Comparison of ENCODE assay signal across 8 cellular contexts in genomic region chr17:56977673-56978395, GRCh38. TPM values are rescaled to one million over a fixed set of nuclear protein-coding genes. Genes with fewer than 3 reads are reported as not detected.
DNase-seq lines count a peak whose midpoint lies in the region; ATAC-seq, FAIRE-seq and TF ChIP-seq lines count a peak whose summit lies in the region.

Gene SCPEP1 (plus strand): TSS chr17:56978131. CDS start chr17:56978160, 29 bp downstream.

- TF ChIP-seq CTCF in D721Med (IDR thresholded peaks at IDR 0.05; ENCODE audit: insufficient read depth, missing control alignments) (no peak), fibroblast of mammary gland (conservative IDR thresholded peaks at IDR 0.05; ENCODE audit: control insufficient read depth, insufficient read depth, low read depth, low read length) (no peak), natural killer cell (IDR thresholded peaks at IDR 0.05) (no peak)

- peaks cover 19% of the 10 kb centered on the region for H3K4me1 Mint-ChIP-seq in activated T-helper 1 cell treated with anti-CD3 and anti-CD28 coated beads, Interleukin-12 subunit alpha, Interleukin-12 subunit beta, Interleukin-2, Interleukin-4 antibody, amounts not matched to agents 30 ng/mL and 10 ng/mL and 1 ng/mL, durations not matched to agents 14 hours and 24 hours and 36 hours (ENCODE audit: low read depth)
- peaks cover 13 to 17% of the 10 kb centered on the region in 2 donors for H3K4me1 Mint-ChIP-seq in natural killer cell

- H3K27ac Mint-ChIP-seq in activated T-helper 1 cell treated with anti-CD3 and anti-CD28 coated beads, Interleukin-12 subunit alpha, Interleukin-12 subunit beta, Interleukin-2, Interleukin-4 antibody, amounts not matched to agents 30 ng/mL and 10 ng/mL and 1 ng/mL, durations not matched to agents 14 hours and 24 hours and 36 hours, result peak within 1 kb of the TSS; percentile 79
- peak within 1 kb of the TSS; percentile 53 to 88 for H3K27ac Mint-ChIP-seq in natural killer cell

- DNase-seq in D721Med (ENCODE audit: insufficient read length, low spot score), result peak; percentile 82
- DNase-seq in Jurkat, Clone E6-1 (ENCODE audit: low read depth, low spot score), result peak; percentile 59
- DNase-seq in RCC 7860 (ENCODE audit: low spot score), result peak; percentile 65
- DNase-seq in activated T-helper 1 cell treated with anti-CD3 and anti-CD28 coated beads, Interleukin-12 subunit alpha, Interleukin-12 subunit beta, Interleukin-2, Interleukin-4 antibody, amounts not matched to agents 30 ng/mL and 10 ng/mL and 1 ng/mL, durations not matched to agents 14 hours and 24 hours and 36 hours (ENCODE audit: low spot score), result peak; percentile 67
- DNase-seq in fibroblast of mammary gland (ENCODE audit: low read depth), result peak; percentile 68
- DNase-seq in natural killer cell, result peak; percentile 65
- peak; percentile 71 to 87 (median 82) for DNase-seq in stimulated activated naive CD4-positive, alpha-beta T cell (lab: John Stamatoyannopoulos, UW)

- H3K27me3 Mint-ChIP-seq in activated T-helper 1 cell treated with anti-CD3 and anti-CD28 coated beads, Interleukin-12 subunit alpha, Interleukin-12 subunit beta, Interleukin-2, Interleukin-4 antibody, amounts not matched to agents 30 ng/mL and 10 ng/mL and 1 ng/mL, durations not matched to agents 14 hours and 24 hours and 36 hours (ENCODE audit: insufficient read depth), result peaks cover 29% of the 10 kb centered on the region
- peaks cover 6 to 10% of the 10 kb centered on the region in 2 donors for H3K27me3 Mint-ChIP-seq in natural killer cell (ENCODE audit: low read depth in 2 of 2)

- H3K9me3 Mint-ChIP-seq in activated T-helper 1 cell treated with anti-CD3 and anti-CD28 coated beads, Interleukin-12 subunit alpha, Interleukin-12 subunit beta, Interleukin-2, Interleukin-4 antibody, amounts not matched to agents 30 ng/mL and 10 ng/mL and 1 ng/mL, durations not matched to agents 14 hours and 24 hours and 36 hours, result no peaks in the 10 kb centered on the region
- H3K9me3 Mint-ChIP-seq in natural killer cell, result no peaks in the 10 kb centered on the region

- H3K36me3 Mint-ChIP-seq in activated T-helper 1 cell treated with anti-CD3 and anti-CD28 coated beads, Interleukin-12 subunit alpha, Interleukin-12 subunit beta, Interleukin-2, Interleukin-4 antibody, amounts not matched to agents 30 ng/mL and 10 ng/mL and 1 ng/mL, durations not matched to agents 14 hours and 24 hours and 36 hours (ENCODE audit: low read depth), result peaks cover 2% of the 10 kb centered on the region
- no peaks in the 10 kb centered on the region for H3K36me3 Mint-ChIP-seq in natural killer cell

- ATAC-seq in GM21529 (IDR thresholded peaks at IDR 0.05; ENCODE audit: unreplicated experiment), result peak; percentile 76
- peak; percentile 98 to 99 (median 99) for ATAC-seq in natural killer cell

- peak within 1 kb of the TSS; percentile 89 for H3K4me3 Mint-ChIP-seq in activated T-helper 1 cell treated with anti-CD3 and anti-CD28 coated beads, Interleukin-12 subunit alpha, Interleukin-12 subunit beta, Interleukin-2, Interleukin-4 antibody, amounts not matched to agents 30 ng/mL and 10 ng/mL and 1 ng/mL, durations not matched to agents 14 hours and 24 hours and 36 hours
- H3K4me3 Mint-ChIP-seq in natural killer cell, result peak within 1 kb of the TSS; percentile 92

- intact Hi-C loops in activated T-helper 1 cell treated with anti-CD3 and anti-CD28 coated beads, Interleukin-12 subunit alpha, Interleukin-12 subunit beta, Interleukin-2, Interleukin-4 antibody, amounts not matched to agents 30 ng/mL and 10 ng/mL and 1 ng/mL, durations not matched to agents 14 hours and 24 hours and 36 hours (cut with micrococcal nuclease), result loop anchor here (1.0 kb wide), 3 partner anchors 17 to 145 kb away; partner anchors contain the start of genes AKAP1, C17orf67 and COIL
- intact Hi-C loops in natural killer cell (cut with micrococcal nuclease), result loop anchor here (2.0 kb wide), 1 partner anchor 17 kb away; the partner anchor contains the start of gene COIL

- FAIRE-seq in D721Med (lab: Jason Lieb, UNC), result no peak
- FAIRE-seq in RCC 7860 (lab: Jason Lieb, UNC), result no peak

- peak within 1 kb of the TSS; percentile 76 for H3K4me3 ChIP-seq in Jurkat, Clone E6-1 (ENCODE audit: low read length)
- peak within 1 kb of the TSS; percentile 84 for H3K4me3 ChIP-seq in fibroblast of mammary gland (ENCODE audit: control insufficient read depth, low read depth, low read length)

RNA-seq across cellular contexts. Expression of gene SCPEP1, which starts in this region (rescaled TPM):
- 24.0 TPM for polyA plus RNA-seq in Jurkat, Clone E6-1 (2012; ENCODE audit: insufficient read depth, insufficient read length)
- total RNA-seq in activated T-helper 1 cell treated with anti-CD3 and anti-CD28 coated beads, Interleukin-12 subunit alpha, Interleukin-12 subunit beta, Interleukin-2, Interleukin-4 antibody, amounts not matched to agents 30 ng/mL and 10 ng/mL and 1 ng/mL, durations not matched to agents 14 hours and 24 hours and 36 hours, result 11.6 and 13.9 TPM in 2 replicates
- 10 to 100 TPM; 28.7 to 37.2 (median 35.3) TPM for total RNA-seq in natural killer cell

Comparison
In these comparisons a context has a peak if more than half of its experiments do, and no peak if none do; other contexts are left out.
1. Peak in every context shown above with its lines: DNase-seq, ATAC-seq and H3K4me3 ChIP-seq.